In genomic region chr10:112446855-112447691, GRCh38 we compare ENCODE assay signal across 8 cellular contexts. TPM values are rescaled to one million over a fixed set of nuclear protein-coding genes. Genes with fewer than 3 reads are reported as not detected.
DNase-seq lines count a peak whose midpoint lies in the region; ATAC-seq lines count a peak whose summit lies in the region.

Gene VTI1A, plus strand, starts transcription at chr10:112447215. Its CDS starts 159 bp downstream, at chr10:112447374.
Gene ZDHHC6, minus strand, starts transcription at chr10:112446914. Its CDS starts 1,478 bp downstream, at chr10:112445436.

- 0% methylated on average over 63 of the region's 63 CpGs for WGBS in esophagus, 2 donors

- no peaks in the 10 kb centered on the region for H3K9me3 ChIP-seq in HUES48 (ENCODE audit: control insufficient read depth, insufficient read depth, low read length)
- no peaks in the 10 kb centered on the region for H3K9me3 ChIP-seq in esophagus (ENCODE audit: control insufficient read depth in 2 of 2, insufficient read depth in 1 of 2, low read depth in 1 of 2, low read length in 1 of 2)
- H3K9me3 ChIP-seq in muscle layer of colon (ENCODE audit: low read length), result no peaks in the 10 kb centered on the region

- peak; percentile 95 for ATAC-seq in GM21390 (IDR thresholded peaks at IDR 0.05; ENCODE audit: unreplicated experiment)

- H3K36me3 ChIP-seq in HUES48 (ENCODE audit: control insufficient read depth, insufficient read depth, low read length) (peaks cover 38% of the 10 kb centered on the region), esophagus (ENCODE audit: control insufficient read depth in 2 of 2, insufficient read depth in 2 of 2, low read length in 1 of 2) (no peaks in the 10 kb centered on the region), muscle layer of colon (ENCODE audit: insufficient read depth, low read length) (peaks cover 28% of the 10 kb centered on the region)

- DNase-seq in DMS 273 treated with DMSO at 0.1 percent for 48 hours (lab: John Stamatoyannopoulos, UW) (peak; percentile 49), OCI-M1 (lab: John Stamatoyannopoulos, UW) (peak; percentile 94)
- DNase-seq in activated T-cell treated with anti-CD3 and anti-CD28 coated beads, Interleukin-2, amount 50 U/mL, for 1 hour, result peak; percentile 86
- DNase-seq in stimulated activated CD8-positive, alpha-beta memory T cell treated with anti-CD3 and anti-CD28 coated beads, Interleukin-7, amount 100 ng/mL, for 4 hours (ENCODE audit: low read depth in 2 of 2), result peak; percentile 69 to 75

- H3K27me3 ChIP-seq in HUES48 (ENCODE audit: control insufficient read depth, insufficient read depth, low read length) (no peaks in the 10 kb centered on the region), esophagus (ENCODE audit: control insufficient read depth in 1 of 2, insufficient read depth in 2 of 2, low read length in 2 of 2) (no peaks in the 10 kb centered on the region), muscle layer of colon (ENCODE audit: control insufficient read depth in 1 of 2, insufficient read depth in 2 of 2, low read length in 2 of 2) (no peaks in the 10 kb centered on the region)

- H3K4me3 ChIP-seq in HUES48 (ENCODE audit: low read depth, low read length), result peak within 1 kb of the TSS; percentile 96
- peak within 1 kb of the TSS; percentile 97 for H3K4me3 ChIP-seq in esophagus (ENCODE audit: low read depth in 1 of 2, low read length in 2 of 2)
- peak within 1 kb of the TSS; percentile 96 to 99 for H3K4me3 ChIP-seq in muscle layer of colon (ENCODE audit: low read depth in 1 of 2, low read length in 2 of 2)

- H3K4me1 ChIP-seq in HUES48 (ENCODE audit: control insufficient read depth, insufficient read depth, low read length) (no peaks in the 10 kb centered on the region), esophagus (ENCODE audit: control insufficient read depth in 2 of 2, insufficient read depth in 2 of 2, low read length in 1 of 2) (no peaks in the 10 kb centered on the region), muscle layer of colon (ENCODE audit: insufficient read depth, low read length) (peaks cover 15% of the 10 kb centered on the region)

- peak within 1 kb of the TSS; percentile 89 for H3K27ac ChIP-seq in HUES48 (ENCODE audit: low read depth, low read length)
- peak within 1 kb of the TSS; percentile 87 to 97 for H3K27ac ChIP-seq in esophagus (ENCODE audit: low read depth in 2 of 2, low read length in 1 of 2)
- peak within 1 kb of the TSS; percentile 97 for H3K27ac ChIP-seq in muscle layer of colon (ENCODE audit: low read depth, low read length)

- H3K9ac ChIP-seq in HUES48 (ENCODE audit: low read depth, low read length), result peak within 1 kb of the TSS; percentile 96
- peak within 1 kb of the TSS; percentile 97 for H3K9ac ChIP-seq in muscle layer of colon (ENCODE audit: low read length)

RNA-seq across cellular contexts. Expression of gene VTI1A, which starts in this region (rescaled TPM):
- 10 to 100 TPM; 10.6 to 11.5 TPM for polyA plus RNA-seq in esophagus

RNA-seq across cellular contexts. Expression of gene ZDHHC6, which starts in this region (rescaled TPM):
- 10 to 100 TPM; 21.8 to 35.5 TPM for polyA plus RNA-seq in esophagus

Comparison
In these comparisons a context has a peak if more than half of its experiments do, and no peak if none do; other contexts are left out.
1. Peak in every context shown above with its lines: DNase-seq, ATAC-seq, H3K4me3 ChIP-seq and H3K27ac ChIP-seq.